In the genomic region with DNA sequence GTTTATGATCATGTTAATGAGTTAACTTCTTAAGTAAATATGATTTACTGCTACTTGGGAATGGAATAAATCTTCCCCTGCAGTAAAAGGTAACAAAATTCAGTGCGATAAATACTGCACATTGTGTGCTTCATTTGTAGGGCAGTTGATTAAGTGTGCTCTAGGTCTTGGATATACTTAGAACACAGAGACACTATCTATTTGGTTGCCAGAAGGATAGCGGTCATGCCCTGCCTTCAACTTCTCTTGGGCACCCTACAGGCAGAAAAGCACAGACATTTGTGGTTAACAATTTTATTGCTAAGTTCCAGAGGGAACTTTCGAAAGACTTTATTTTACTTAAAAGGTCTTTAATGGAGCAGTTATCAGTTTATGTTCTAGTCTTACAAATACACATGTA, we compare ENCODE assay signal across 19 cellular contexts.
A peak's percentile ranks its signal among the peaks of the same experiment; 100 is the strongest.
DNase-seq lines count a peak whose midpoint lies in the region; ATAC-seq and TF ChIP-seq lines count a peak whose summit lies in the region.
"Had no signal": no experiment of that assay in that cellular context is flagged by ENCODE, and none has a peak within 500 bp of the region (broad histone marks: within the 10 kb centered on the region; RNA-seq: fewer than 3 reads in every experiment).

No MANE protein-coding gene starts in this region.

- no peak for TF ChIP-seq CTCF in HEK293 (tag by site-specific recombination; IDR thresholded peaks at IDR 0.05)

- CTCF ChIA-PET in HEK293 (lab: Yijun Ruan, JAX): no interaction called here

- H3K9me3 ChIP-seq in HEK293 (ENCODE audit: control insufficient read depth, insufficient read depth, low read depth, low read length): no peaks in the 10 kb centered on the region
- H3K9me3 ChIP-seq: HAP-1 had no signal

- H3K4me3 ChIP-seq in HEK293 (ENCODE audit: low read depth, low read length): no peak overlapping the region
- H3K4me3 ChIP-seq: GM23248, HAP-1, K562 had no signal

- ATAC-seq in HG02759 (IDR thresholded peaks at IDR 0.05; ENCODE audit: unreplicated experiment) (no peak), HG02870 (IDR thresholded peaks at IDR 0.05; ENCODE audit: unreplicated experiment) (no peak)
- ATAC-seq: K562 had no signal

- POLR2A ChIA-PET in HEK293 (lab: Yijun Ruan, JAX): no interaction called here

- peak; percentile 18 for DNase-seq in LHCN-M2 (ENCODE audit: low read depth)
- peak; percentile 16 for DNase-seq in epidermal melanocyte (ENCODE audit: insufficient read length, low spot score)
- DNase-seq in myocyte (ENCODE audit: low read depth): peak; percentile 10
- DNase-seq in glomerular visceral epithelial cell (ENCODE audit: extremely low spot score): no peak
- no peak for DNase-seq in GM03348 (ENCODE audit: low spot score)
- DNase-seq: AML-193, DMS79, GM23248, NCI-H1436 treated with DMSO at 0.1 percent for 48 hours, NCI-H2029, NCI-H345, NCI-H524 treated with DMSO at 0.1 percent for 48 hours, SHP77 treated with DMSO at 0.1 percent for 48 hours had no signal

- H3K36me3 ChIP-seq in HEK293 (ENCODE audit: control insufficient read depth in 2 of 2, insufficient read depth in 1 of 2, low read length in 2 of 2): no peaks in the 10 kb centered on the region
- H3K36me3 ChIP-seq: HAP-1 had no signal

- no peak overlapping the region for H3K27ac ChIP-seq in HEK293 (ENCODE audit: extremely low read depth, low read depth, low read length)
- H3K27ac ChIP-seq: C4-2B, GM23248 had no signal

- no peaks in the 10 kb centered on the region for H3K4me1 ChIP-seq in HEK293 (ENCODE audit: control insufficient read depth, insufficient read depth, low read length)
- H3K4me1 ChIP-seq: HAP-1 had no signal

TF ChIP-seq in HEK293, 187 proteins besides CTCF, POLR2A, EP300 and RAD21:
- TF ChIP-seq TCF7L2 (IDR thresholded peaks at IDR 0.05; ENCODE audit: borderline replicate concordance, low read depth, low read length) (no peak), TRIM28 (IDR thresholded peaks at IDR 0.05; ENCODE audit: borderline replicate concordance, low read length) (peak; percentile 66; the same call in 1 of the 2 replicates)

Comparison
In these comparisons a context has a peak if more than half of its experiments do, and no peak if none do; other contexts are left out.
1. DNase-seq: peak in LHCN-M2 (single experiment), epidermal melanocyte (single experiment) and myocyte (single experiment); none in glomerular visceral epithelial cell (single experiment) and GM03348 (single experiment).